In genomic region chr5:35159370-35159742, GRCh38 we compare ENCODE assay signal across 18 cellular contexts.
DNase-seq lines count a peak whose midpoint lies in the region; ATAC-seq and TF ChIP-seq lines count a peak whose summit lies in the region.
"Had no signal": no experiment of that assay in that cellular context is flagged by ENCODE, and none has a peak within 500 bp of the region (broad histone marks: within the 10 kb centered on the region; RNA-seq: fewer than 3 reads in every experiment).

No MANE protein-coding gene starts in this region.

- H3K27ac ChIP-seq in brain microvascular endothelial cell, result no peak overlapping the region
- no peak overlapping the region for H3K27ac ChIP-seq in gastrocnemius medialis
- no peak overlapping the region for H3K27ac ChIP-seq in foreskin keratinocyte

- H3K4me1 ChIP-seq in gastrocnemius medialis (no peaks in the 10 kb centered on the region), foreskin keratinocyte (no peaks in the 10 kb centered on the region)

- no peaks in the 10 kb centered on the region for H3K9me3 ChIP-seq in gastrocnemius medialis
- H3K9me3 ChIP-seq: HAP-1, sigmoid colon had no signal

- intact Hi-C loops in gastrocnemius medialis (cut with DNase I; ENCODE audit: low total_unique reads), result no loop called here

- TF ChIP-seq POLR2A in gastrocnemius medialis (IDR thresholded peaks at IDR 0.05), result no peak

- H3K4me3 ChIP-seq in brain microvascular endothelial cell (ENCODE audit: low read depth, low read length) (no peak overlapping the region), gastrocnemius medialis (no peak overlapping the region)
- H3K4me3 ChIP-seq: dorsolateral prefrontal cortex, HAP-1, sigmoid colon had no signal

- H3K27me3 ChIP-seq in brain microvascular endothelial cell (replicated peaks) (no peaks in the 10 kb centered on the region), gastrocnemius medialis (no peaks in the 10 kb centered on the region), foreskin keratinocyte (no peaks in the 10 kb centered on the region)
- H3K27me3 ChIP-seq: dorsolateral prefrontal cortex, sigmoid colon had no signal

- ATAC-seq in left lobe of liver, result peak; percentile 75
- ATAC-seq in gastrocnemius medialis, result peak; percentile 55 to 57
- ATAC-seq in foreskin keratinocyte, result no peak
- no peak for ATAC-seq in GM21723 (IDR thresholded peaks at IDR 0.05; ENCODE audit: unreplicated experiment)
- ATAC-seq: stimulated activated naive CD8-positive, alpha-beta T cell treated with anti-CD3 and anti-CD28 coated beads, Interleukin-15, amount 100 ng/mL, for 72 hours had no signal

- in situ Hi-C loops in brain microvascular endothelial cell (cut with HindIII; ENCODE audit: low pct_ligation_motif_present, low sequenced_read_pairs) (no loop called here), gastrocnemius medialis (cut with MboI; ENCODE audit: low sequenced_read_pairs in 4 of 4) (no loop called here)

- H3K36me3 ChIP-seq in brain microvascular endothelial cell (replicated peaks) (no peaks in the 10 kb centered on the region), gastrocnemius medialis (no peaks in the 10 kb centered on the region)
- H3K36me3 ChIP-seq: HAP-1, sigmoid colon had no signal

- DNase-seq in EH (ENCODE audit: low read depth) (peak; percentile 47), brain microvascular endothelial cell (peak; percentile 40), left lobe of liver (ENCODE audit: low spot score) (no peak), gastrocnemius medialis (peak in 1 of 2 donors; percentile 23), foreskin keratinocyte (no peak), mesenteric fat pad (ENCODE audit: low spot score) (no peak)
- DNase-seq in activated T-cell treated with anti-CD3 and anti-CD28 coated beads, Interleukin-2, amount 50 U/mL, for 1 hour, result no peak
- DNase-seq: AML-193; DMS 273 treated with DMSO at 0.1 percent for 48 hours; dorsolateral prefrontal cortex; KG1; naive B cell; NCI-H1417; NCI-H2227 treated with DMSO at 0.1 percent for 48 hours; sigmoid colon; stimulated activated naive CD8-positive, alpha-beta T cell treated with anti-CD3 and anti-CD28 coated beads, Interleukin-15, amount 100 ng/mL, for 72 hours had no signal

- TF ChIP-seq CTCF in brain microvascular endothelial cell (IDR thresholded peaks at IDR 0.05; ENCODE audit: low read depth, low read length, missing control alignments), result no peak
- TF ChIP-seq CTCF in gastrocnemius medialis (IDR thresholded peaks at IDR 0.05 in 4 of 5, conservative IDR thresholded peaks at IDR 0.05 in 1 of 5), result no peak
- no peak for TF ChIP-seq CTCF in foreskin keratinocyte (conservative IDR thresholded peaks at IDR 0.05)

Comparison
In these comparisons a context has a peak if more than half of its experiments do, and no peak if none do; other contexts are left out.
1. DNase-seq: peak in EH (single experiment) and brain microvascular endothelial cell (single experiment); none in left lobe of liver (single experiment), foreskin keratinocyte (0 of 2), activated T-cell treated with anti-CD3 and anti-CD28 coated beads, Interleukin-2, amount 50 U/mL, for 1 hour (single experiment) and mesenteric fat pad (single experiment).
2. ATAC-seq: peak in left lobe of liver (single experiment) and gastrocnemius medialis (2 of 2); none in foreskin keratinocyte (single experiment) and GM21723 (single experiment).